Comparison of ENCODE assay signal across 15 cellular contexts in genomic region chr12:2283480-2283879, GRCh38.
DNase-seq lines count a peak whose midpoint lies in the region; ATAC-seq and TF ChIP-seq lines count a peak whose summit lies in the region.
"Had no signal": no experiment of that assay in that cellular context is flagged by ENCODE, and none has a peak within 500 bp of the region (broad histone marks: within the 10 kb centered on the region; RNA-seq: fewer than 3 reads in every experiment).

No MANE protein-coding gene starts in this region.

- no peaks in the 10 kb centered on the region for H3K36me3 Mint-ChIP-seq in natural killer cell treated with Interleukin-12 subunit alpha and Interleukin-12 subunit beta and Interleukin-15 and Interleukin-18, amount 100 ng/mL, for 72 hours

- peak overlapping the region; percentile 15; the same call in 1 of the 2 replicates for H2AFZ ChIP-seq in OCI-LY3 (ENCODE audit: low read depth, low read length)

- no peak for ATAC-seq in natural killer cell treated with Interleukin-12 subunit alpha and Interleukin-12 subunit beta and Interleukin-15 and Interleukin-18, amount 100 ng/mL, for 72 hours
- ATAC-seq in HG03354 (IDR thresholded peaks at IDR 0.05; ENCODE audit: poor library complexity, severe bottlenecking, unreplicated experiment): no peak
- ATAC-seq in HG03457 (IDR thresholded peaks at IDR 0.05; ENCODE audit: unreplicated experiment): no peak

- H3K4me1 Mint-ChIP-seq in natural killer cell treated with Interleukin-12 subunit alpha and Interleukin-12 subunit beta and Interleukin-15 and Interleukin-18, amount 100 ng/mL, for 72 hours (ENCODE audit: low read depth in 2 of 2): no peaks in the 10 kb centered on the region

- H3K27me3 ChIP-seq in A673 (replicated peaks; ENCODE audit: insufficient read depth, low read depth, low read length, poor library complexity) (no peaks in the 10 kb centered on the region), OCI-LY3 (ENCODE audit: low read depth, low read length) (peaks cover 10% of the 10 kb centered on the region; the same call in 1 of the 2 replicates)

- CTCF ChIA-PET in A673 (lab: Charles Lee): interaction anchor here (0.6 to 1.1 kb wide), 4 partner anchors 19 to 311 kb away, joined by 3 to 5 read pairs (median 4); no protein-coding TSS in a partner anchor

- no peak overlapping the region for H3K27ac Mint-ChIP-seq in natural killer cell treated with Interleukin-12 subunit alpha and Interleukin-12 subunit beta and Interleukin-15 and Interleukin-18, amount 100 ng/mL, for 72 hours

- H3K27me3 Mint-ChIP-seq in natural killer cell treated with Interleukin-12 subunit alpha and Interleukin-12 subunit beta and Interleukin-15 and Interleukin-18, amount 100 ng/mL, for 72 hours: peaks cover 8 to 18% of the 10 kb centered on the region in 2 donors

- H3K4me3 Mint-ChIP-seq in natural killer cell treated with Interleukin-12 subunit alpha and Interleukin-12 subunit beta and Interleukin-15 and Interleukin-18, amount 100 ng/mL, for 72 hours: no peak overlapping the region

- no peaks in the 10 kb centered on the region for H3K79me2 ChIP-seq in OCI-LY3 (ENCODE audit: low read length)

- POLR2A ChIA-PET in A673 (lab: Charles Lee; ENCODE audit: low non-redundant PET): no interaction called here

- peaks cover 61% of the 10 kb centered on the region for H3K4me1 ChIP-seq in A673 (ENCODE audit: insufficient read depth, low read length, poor library complexity, severe bottlenecking)
- H3K4me1 ChIP-seq in OCI-LY3 (ENCODE audit: low read length): no peaks in the 10 kb centered on the region
- H3K4me1 ChIP-seq: Caco-2 had no signal

- no peaks in the 10 kb centered on the region for H3K9me3 Mint-ChIP-seq in natural killer cell treated with Interleukin-12 subunit alpha and Interleukin-12 subunit beta and Interleukin-15 and Interleukin-18, amount 100 ng/mL, for 72 hours

- H3K9me3 ChIP-seq in A673 (ENCODE audit: low read depth, low read length, poor library complexity, severe bottlenecking) (peaks cover 5% of the 10 kb centered on the region), OCI-LY3 (ENCODE audit: insufficient read depth, low read length) (no peaks in the 10 kb centered on the region; the same call in 1 of the 2 replicates)
- H3K9me3 ChIP-seq: Caco-2 had no signal

- H3K27ac ChIP-seq in A673 (ENCODE audit: low read depth, low read length, poor library complexity, severe bottlenecking) (peak overlapping the region; percentile 94), OCI-LY3 (ENCODE audit: low read length) (no peak overlapping the region), skin epidermis (peak overlapping the region in 17 of 21 experiments; percentile 10 to 90 (median 62))

- H3K9ac ChIP-seq in OCI-LY3 (ENCODE audit: low read length): no peak overlapping the region

- TF ChIP-seq CTCF in A673 (conservative IDR thresholded peaks at IDR 0.05; ENCODE audit: low read depth, low read length) (no peak), OCI-LY3 (IDR thresholded peaks at IDR 0.05; ENCODE audit: low read depth, low read length) (no peak), fibroblast of the aortic adventitia (IDR thresholded peaks at IDR 0.05; ENCODE audit: insufficient read depth, low read length) (no peak)

- no TSS peak for BruUV-seq in A673 (replicated peaks; lab: Mats Ljungman, UMichigan)

- no peaks in the 10 kb centered on the region for H4K20me1 ChIP-seq in OCI-LY3 (ENCODE audit: insufficient read depth, low read length)

- H3K36me3 ChIP-seq in A673 (ENCODE audit: insufficient read depth, low read length, poor library complexity, severe bottlenecking): no peaks in the 10 kb centered on the region
- no peaks in the 10 kb centered on the region for H3K36me3 ChIP-seq in OCI-LY3 (replicated peaks; ENCODE audit: low read depth, low read length)

- intact Hi-C loops in A673 (cut with micrococcal nuclease; ENCODE audit: unreplicated experiment): no loop called here

- no peak overlapping the region for H3K4me2 ChIP-seq in OCI-LY3 (ENCODE audit: low read length)

- DNase-seq in A673 (ENCODE audit: low spot score) (no peak), fibroblast of the aortic adventitia (ENCODE audit: low read depth) (no peak), CD1c-positive myeloid dendritic cell (ENCODE audit: extremely low spot score) (no peak)
- DNase-seq in natural killer cell treated with Interleukin-12 subunit alpha and Interleukin-12 subunit beta and Interleukin-15 and Interleukin-18, amount 100 ng/mL, for 72 hours (ENCODE audit: low spot score): no peak
- DNase-seq: activated CD4-positive, alpha-beta T cell treated with anti-CD3 and anti-CD28 coated beads, Interleukin-2, amount 50 U/mL, for 4 hours; activated T-cell treated with anti-CD3 and anti-CD28 coated beads, Interleukin-2, amount 50 U/mL, for 48 hours; Caco-2; head of caudate nucleus; NCI-H187 treated with DMSO at 0.1 percent for 48 hours; NCI-H524 treated with DMSO at 0.1 percent for 48 hours; stimulated activated CD4-positive, alpha-beta T cell treated with anti-CD3 and anti-CD28 coated beads, Interleukin-1b, Interleukin-23, amount 100 ng/mL, for 48 hours had no signal

- H3K4me3 ChIP-seq in A673 (ENCODE audit: low read depth, low read length, poor library complexity, severe bottlenecking) (no peak overlapping the region), OCI-LY3 (ENCODE audit: low read length) (no peak overlapping the region), fibroblast of the aortic adventitia (ENCODE audit: low read depth, low read length) (peak overlapping the region; percentile 44), skin epidermis (no peak overlapping the region)
